ENCODE assay signal across 8 cellular contexts in the genomic region with DNA sequence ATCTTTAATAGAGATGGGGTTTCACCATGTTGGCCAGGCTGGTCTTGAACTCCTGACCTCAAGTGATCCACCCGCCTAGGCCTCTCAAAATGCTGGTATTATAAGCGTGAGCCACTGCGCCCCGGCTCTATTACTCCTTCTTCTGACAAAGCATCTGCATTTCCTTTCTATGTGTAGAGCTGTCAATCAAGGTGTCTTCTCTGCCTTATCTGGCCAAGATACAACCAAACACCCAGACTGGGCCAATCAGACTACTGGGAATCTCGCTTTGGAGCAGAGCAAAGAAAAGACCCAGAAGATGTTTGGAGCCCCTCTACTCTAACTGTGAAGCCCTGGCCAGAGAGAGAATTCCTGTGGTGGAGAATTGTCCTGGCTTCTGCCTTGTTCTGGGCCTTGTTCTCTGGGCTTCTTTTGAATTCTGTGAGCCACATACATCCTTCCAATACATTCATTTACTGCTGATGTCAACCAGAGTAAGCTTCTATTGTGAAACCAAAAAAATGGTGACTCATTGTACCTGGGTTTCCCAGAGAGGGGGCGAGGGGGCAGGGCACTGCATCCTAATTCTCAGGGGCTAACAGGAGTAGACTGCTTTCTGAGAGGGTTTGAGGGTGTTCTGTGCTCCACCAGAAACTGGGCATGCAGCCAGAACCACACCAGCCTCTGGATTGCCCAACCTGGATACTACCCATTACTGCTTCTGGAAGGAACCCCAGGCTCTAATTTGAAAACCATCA. TPM values are rescaled to one million over a fixed set of nuclear protein-coding genes. Genes with fewer than 3 reads are reported as not detected.
DNase-seq lines count a peak whose midpoint lies in the region; ATAC-seq and TF ChIP-seq lines count a peak whose summit lies in the region.

No MANE protein-coding gene starts in this region.

- in situ Hi-C loops in brain microvascular endothelial cell (cut with HindIII; ENCODE audit: low pct_ligation_motif_present, low sequenced_read_pairs) = no loop called here

- DNase-seq in GM03348 (ENCODE audit: low spot score) (peak; percentile 49), M059J (ENCODE audit: low read depth) (peak; percentile 71), prostate gland (ENCODE audit: low spot score) (peak; percentile 28), GM19240 (ENCODE audit: insufficient read length, low spot score) (no peak), brain microvascular endothelial cell (no peak)
- peak; percentile 58 for DNase-seq in activated T-helper 9 cell treated with anti-CD3 and anti-CD28 coated beads, Interleukin-2, amount 50 U/mL, for 16 hours (ENCODE audit: low read depth)

- H3K27me3 ChIP-seq in prostate gland (replicated peaks; ENCODE audit: insufficient read depth) (no peaks in the 10 kb centered on the region), brain microvascular endothelial cell (replicated peaks) (no peaks in the 10 kb centered on the region)

- H3K4me1 ChIP-seq in prostate gland (replicated peaks) = no peaks in the 10 kb centered on the region

- no peak for TF ChIP-seq POLR2A in prostate gland (IDR thresholded peaks at IDR 0.05)

- H3K36me3 ChIP-seq in prostate gland (no peaks in the 10 kb centered on the region), brain microvascular endothelial cell (replicated peaks) (no peaks in the 10 kb centered on the region)

- no peaks in the 10 kb centered on the region for H3K9me3 ChIP-seq in prostate gland

- TF ChIP-seq CTCF in prostate gland (IDR thresholded peaks at IDR 0.05) (no peak), brain microvascular endothelial cell (IDR thresholded peaks at IDR 0.05; ENCODE audit: low read depth, low read length, missing control alignments) (no peak)

- intact Hi-C loops in prostate gland (cut with DNase I) = loop anchor here (5.0 kb wide), 2 partner anchors 72 to 252 kb away; no protein-coding TSS in a partner anchor

- H3K4me3 ChIP-seq in prostate gland (no peak overlapping the region), brain microvascular endothelial cell (ENCODE audit: low read depth, low read length) (no peak overlapping the region)

- over 99% methylated on average over 6 of the region's 6 CpGs for WGBS in prostate gland

- H3K27ac ChIP-seq in prostate gland = no peak overlapping the region
- H3K27ac ChIP-seq in brain microvascular endothelial cell = no peak overlapping the region

- ATAC-seq in GM21619 (IDR thresholded peaks at IDR 0.05; ENCODE audit: unreplicated experiment) = no peak
- no peak for ATAC-seq in HG03469 (IDR thresholded peaks at IDR 0.05; ENCODE audit: unreplicated experiment)

RNA-seq across cellular contexts. Expression of a gene that starts 18.8 kb away (rescaled TPM):
- total RNA-seq in M059J (2014; rRNA removed; shearing (Covaris generic)) = 0.22 TPM in 1 of 2 replicates, not detected in the other
- 10 to 100 TPM in 1 of 2 donors, 1 to 10 TPM in 1; 3.1 to 22.2 TPM for total RNA-seq in prostate gland

RNA-seq across cellular contexts. Expression of a gene that starts 37.4 kb away (rescaled TPM):
- 1.9 TPM in 1 of 2 replicates, not detected in the other for total RNA-seq in M059J (2014; rRNA removed; shearing (Covaris generic))
- total RNA-seq in prostate gland = 10 to 100 TPM in 1 of 2 donors, 1 to 10 TPM in 1; 3.1 to 11.8 TPM

Comparison
In these comparisons a context has a peak if more than half of its experiments do, and no peak if none do; other contexts are left out.
1. DNase-seq: peak in GM03348 (single experiment), M059J (single experiment), activated T-helper 9 cell treated with anti-CD3 and anti-CD28 coated beads, Interleukin-2, amount 50 U/mL, for 16 hours (single experiment) and prostate gland (single experiment); none in GM19240 (single experiment) and brain microvascular endothelial cell (single experiment).